ENCODE assay signal across 2 cellular contexts in genomic region chr22:20641198-20641892, GRCh38.
TF ChIP-seq lines count a peak whose summit lies in the region.

No MANE protein-coding gene starts in this region.

TF ChIP-seq in H1, 55 proteins besides CTCF, POLR2A, EP300 and RAD21:
- TF ChIP-seq TAF1 (IDR thresholded peaks at IDR 0.05; ENCODE audit: low read depth, low read length) = no peak
- TF ChIP-seq CREB1 (IDR thresholded peaks at IDR 0.05) = no peak
- TF ChIP-seq HDAC6 (IDR thresholded peaks at IDR 0.05; ENCODE audit: low read depth, low read length) = no peak

TF ChIP-seq in HepG2, 621 proteins besides CTCF, POLR2A, EP300 and RAD21:
- TF ChIP-seq ZNF572 (CRISPR knock-in tag; IDR thresholded peaks at IDR 0.05) = no peak
- TF ChIP-seq PITX1 (CRISPR knock-in tag; IDR thresholded peaks at IDR 0.05) = no peak
- TF ChIP-seq CHCHD3 (CRISPR knock-in tag; IDR thresholded peaks at IDR 0.05) = no peak
- TF ChIP-seq KMT2A (CRISPR knock-in tag; IDR thresholded peaks at IDR 0.05) = no peak
